In genomic region chr5:143001764-143002351, GRCh38 we compare ENCODE assay signal across 9 cellular contexts.
DNase-seq lines count a peak whose midpoint lies in the region; ATAC-seq, FAIRE-seq and TF ChIP-seq lines count a peak whose summit lies in the region.
"Had no signal": no experiment of that assay in that cellular context is flagged by ENCODE, and none has a peak within 500 bp of the region (broad histone marks: within the 10 kb centered on the region; RNA-seq: fewer than 3 reads in every experiment).

No MANE protein-coding gene starts in this region.

- H3K9me3 ChIP-seq in H1 (ENCODE audit: insufficient read depth in 2 of 2, low read depth in 1 of 2, low read length in 1 of 2) = no peaks in the 10 kb centered on the region
- H3K9me3 ChIP-seq in skeletal muscle satellite cell (replicated peaks; ENCODE audit: low read length) = no peaks in the 10 kb centered on the region

- no peak overlapping the region for H2BK15ac ChIP-seq in H1 (ENCODE audit: low read length)

- CTCF ChIA-PET in H1 (lab: Charles Lee; ENCODE audit: partially characterized antibody) = interaction anchor here (0.6 to 6.8 kb wide), 19 partner anchors 10 to 1138 kb away, joined by 3 to 51 read pairs (median 5); no protein-coding TSS in a partner anchor

- no peaks in the 10 kb centered on the region for H3K27me3 ChIP-seq in H1 (replicated peaks in 1 of 4; ENCODE audit: control insufficient read depth in 3 of 4, extremely low read depth in 1 of 4, insufficient read depth in 3 of 4, low read length in 3 of 4)
- H3K27me3 ChIP-seq in skeletal muscle satellite cell (ENCODE audit: control insufficient read depth, insufficient read depth, low read length) = no peaks in the 10 kb centered on the region

- no peaks in the 10 kb centered on the region for H3K36me3 ChIP-seq in H1 (ENCODE audit: control insufficient read depth in 2 of 4, insufficient read depth in 4 of 4, low read length in 3 of 4)
- H3K36me3 ChIP-seq in skeletal muscle satellite cell (ENCODE audit: insufficient read depth, low read length) = no peaks in the 10 kb centered on the region

- peak overlapping the region; percentile 80 for H2BK12ac ChIP-seq in H1 (ENCODE audit: low read depth, low read length)

- TF ChIP-seq POLR2A in H1 (IDR thresholded peaks at IDR 0.05; ENCODE audit: control extremely low read depth in 1 of 2, low read depth in 2 of 2, low read length in 2 of 2) = no peak
- TF ChIP-seq POLR2A in GM12892 (IDR thresholded peaks at IDR 0.05; ENCODE audit: low read depth, low read length) = no peak; the same call in 1 of the 2 replicates

- H3K4me1 ChIP-seq in H1 (replicated peaks in 1 of 4; ENCODE audit: control insufficient read depth in 3 of 4, insufficient read depth in 4 of 4, low read length in 3 of 4) = peaks cover 0 to 3% (median 3%) of the 10 kb centered on the region in 4 experiments; a peak in 4 of 7 replicates
- H3K4me1 ChIP-seq in skeletal muscle satellite cell (ENCODE audit: control insufficient read depth, insufficient read depth, low read length) = peaks cover 23% of the 10 kb centered on the region

- no peak overlapping the region for H3K27ac ChIP-seq in H1 (ENCODE audit: low read depth, low read length)

- POLR2A ChIA-PET in H1 (lab: Charles Lee; ENCODE audit: partially characterized antibody) = interaction anchor here (1.2 kb wide), 1 partner anchor 212 kb away, joined by 3 read pairs; no protein-coding TSS in a partner anchor

- H4K8ac ChIP-seq in H1 (ENCODE audit: extremely low read depth, insufficient read depth, low read length) = no peak overlapping the region

- FAIRE-seq in H1 (lab: Jason Lieb, UNC) (no peak), GM12892 (lab: Jason Lieb, UNC) (no peak)

- H3K79me2 ChIP-seq in H1 (ENCODE audit: control insufficient read depth in 1 of 2, insufficient read depth in 2 of 2, low read length in 2 of 2) = no peaks in the 10 kb centered on the region

- peak overlapping the region; percentile 82; the same call in 1 of the 2 replicates for H2AK5ac ChIP-seq in H1 (ENCODE audit: low read depth, low read length)

- H4K91ac ChIP-seq in H1 (replicated peaks; ENCODE audit: insufficient read length, low read length) = no peak overlapping the region

- 83% methylated on average over 8 of the region's 8 CpGs; no CpG with 5 or more reads in 1 of the 2 experiments for WGBS in H1 (ENCODE audit: extremely low coverage in 1 of 2, insufficient coverage in 1 of 2, insufficient read length in 1 of 2, insufficient replicate concordance in 2 of 2, low coverage in 1 of 2, low lambda C conversion rate in 2 of 2, missing lambda C conversion rate in 1 of 2), 2 experiments

- no peak for TF ChIP-seq CTCF in H1 (IDR thresholded peaks at IDR 0.05; ENCODE audit: control extremely low read depth in 1 of 3, insufficient read depth in 1 of 3, low read depth in 1 of 3, low read length in 3 of 3)

- no peak overlapping the region for H3K18ac ChIP-seq in H1 (ENCODE audit: extremely low read depth, low read length)

- H3K9ac ChIP-seq in H1 (replicated peaks in 1 of 4; ENCODE audit: extremely low read depth in 1 of 4, low read depth in 3 of 4, low read length in 3 of 4) (no peak overlapping the region), skeletal muscle satellite cell (ENCODE audit: low read depth, low read length) (no peak overlapping the region)

- H3K14ac ChIP-seq in H1 (ENCODE audit: insufficient read length) = no peak overlapping the region

- H3K4me3 ChIP-seq in H1 (ENCODE audit: extremely low read depth in 1 of 4, insufficient read depth in 2 of 4, low read depth in 3 of 4, low read length in 4 of 4) (no peak overlapping the region), skeletal muscle satellite cell (ENCODE audit: low read length) (no peak overlapping the region)
- H3K4me3 ChIP-seq: lung had no signal

- no peak overlapping the region for H4K5ac ChIP-seq in H1 (ENCODE audit: insufficient read length, low read depth, low read length)

- no peak overlapping the region for H2AFZ ChIP-seq in H1 (ENCODE audit: low read length)

- no peaks in the 10 kb centered on the region for H3K23me2 ChIP-seq in H1 (ENCODE audit: low read depth, low read length)

- no peaks in the 10 kb centered on the region for H4K20me1 ChIP-seq in H1 (replicated peaks in 1 of 2; ENCODE audit: control insufficient read depth in 1 of 2, insufficient read depth in 2 of 2, low read length in 2 of 2)

- no peak overlapping the region for H3K56ac ChIP-seq in H1 (replicated peaks; ENCODE audit: insufficient read length, low read depth, low read length)

- H2BK120ac ChIP-seq in H1 (replicated peaks; ENCODE audit: low read depth, low read length) = no peak overlapping the region

- no peak for TF ChIP-seq RAD21 in H1 (IDR thresholded peaks at IDR 0.05 in 1 of 2, conservative IDR thresholded peaks at IDR 0.05 in 1 of 2; ENCODE audit: low read depth in 2 of 2, low read length in 2 of 2)

- H2BK20ac ChIP-seq in H1 (ENCODE audit: low read length) = no peak overlapping the region

- ATAC-seq in GM21576 (IDR thresholded peaks at IDR 0.05; ENCODE audit: unreplicated experiment) (peak; percentile 2), SK-N-SH treated with all-trans-retinoic acid at 6 μM for 48 hours (peak; percentile 87), HG03520 (IDR thresholded peaks at IDR 0.05; ENCODE audit: unreplicated experiment) (no peak)

- H3K4ac ChIP-seq in H1 (replicated peaks; ENCODE audit: insufficient read length, low read depth, low read length) = no peak overlapping the region

- H3K4me2 ChIP-seq in H1 (ENCODE audit: insufficient read depth in 1 of 2, low read depth in 2 of 2, low read length in 2 of 2) = no peak overlapping the region
- peak overlapping the region; percentile 41 for H3K4me2 ChIP-seq in skeletal muscle satellite cell (ENCODE audit: low read length)

- no peak overlapping the region for H3K23ac ChIP-seq in H1 (ENCODE audit: insufficient read length)

- DNase-seq in H1 (ENCODE audit: low read depth in 1 of 2, low spot score in 2 of 2) = no peak
- DNase-seq in GM12892 (ENCODE audit: insufficient read length) = no peak
- DNase-seq in HUDEP-2 (lab: John Stamatoyannopoulos, UW; ENCODE audit: unreplicated experiment in 76 of 76) = no peak
- DNase-seq in occipital lobe (lab: John Stamatoyannopoulos, UW) = no peak

- H3K79me1 ChIP-seq in H1 (ENCODE audit: low read depth, low read length) = no peaks in the 10 kb centered on the region

- H2BK5ac ChIP-seq in H1 (ENCODE audit: low read depth, low read length) = peak overlapping the region; percentile 62

- no peak for TF ChIP-seq EP300 in H1 (IDR thresholded peaks at IDR 0.05; ENCODE audit: borderline replicate concordance in 1 of 2, low read depth in 2 of 2, low read length in 2 of 2)

TF ChIP-seq in SK-N-SH treated with all-trans-retinoic acid at 6 μM for 48 hours, 23 proteins besides CTCF, POLR2A, EP300 and RAD21 (continues in another document):
- TF ChIP-seq ZNF8 (CRISPR knock-in tag; IDR thresholded peaks at IDR 0.05) (no peak), RARB (CRISPR knock-in tag; IDR thresholded peaks at IDR 0.05) (no peak), ARNTL (CRISPR knock-in tag; IDR thresholded peaks at IDR 0.05; ENCODE audit: borderline replicate concordance, low read depth) (no peak), ISL1 (CRISPR knock-in tag; IDR thresholded peaks at IDR 0.05) (no peak), ZNF70 (CRISPR knock-in tag; IDR thresholded peaks at IDR 0.05) (no peak), ZFP3 (CRISPR knock-in tag; IDR thresholded peaks at IDR 0.05) (peak; percentile 68; the same call in 1 of the 2 replicates), ESRRG (CRISPR knock-in tag; IDR thresholded peaks at IDR 0.05) (no peak)

TF ChIP-seq in H1, 55 proteins besides CTCF, POLR2A, EP300 and RAD21:
- TF ChIP-seq NANOG (IDR thresholded peaks at IDR 0.05; ENCODE audit: insufficient read depth, low read depth, low read length, poor library complexity, severe bottlenecking) = no peak
- TF ChIP-seq SP1 (IDR thresholded peaks at IDR 0.05; ENCODE audit: low read depth, low read length) = no peak
- no peak for TF ChIP-seq RXRA (IDR thresholded peaks at IDR 0.05; ENCODE audit: insufficient read depth, low read depth, low read length)
- TF ChIP-seq SP4 (IDR thresholded peaks at IDR 0.05; ENCODE audit: low read length) = no peak
- no peak for TF ChIP-seq SUZ12 (IDR thresholded peaks at IDR 0.05; ENCODE audit: low read length)
- TF ChIP-seq CBX8 (IDR thresholded peaks at IDR 0.05; ENCODE audit: borderline replicate concordance, low read depth, low read length) = no peak
- TF ChIP-seq KDM4A (IDR thresholded peaks at IDR 0.05; ENCODE audit: low read depth, low read length, severe bottlenecking) = no peak
- TF ChIP-seq SIN3A (conservative IDR thresholded peaks at IDR 0.05 in 1 of 2, IDR thresholded peaks at IDR 0.05 in 1 of 2; ENCODE audit: low read depth in 1 of 2, low read length in 2 of 2) = no peak
- no peak for TF ChIP-seq CBX5 (IDR thresholded peaks at IDR 0.05; ENCODE audit: low read depth, low read length)
- TF ChIP-seq SRF (IDR thresholded peaks at IDR 0.05; ENCODE audit: low read depth, low read length) = no peak
- TF ChIP-seq TCF12 (IDR thresholded peaks at IDR 0.05; ENCODE audit: low read depth, low read length) = no peak
- TF ChIP-seq SP2 (IDR thresholded peaks at IDR 0.05; ENCODE audit: low read length) = no peak
- TF ChIP-seq RNF2 (IDR thresholded peaks at IDR 0.05; ENCODE audit: borderline replicate concordance, low read depth, low read length, missing control alignments, poor library complexity, severe bottlenecking) = no peak
- no peak for TF ChIP-seq TBP (IDR thresholded peaks at IDR 0.05; ENCODE audit: low read depth, low read length)
- no peak for TF ChIP-seq BCL11A (IDR thresholded peaks at IDR 0.05; ENCODE audit: low read depth in 2 of 2, low read length in 2 of 2)
- no peak for TF ChIP-seq YY1 (IDR thresholded peaks at IDR 0.05; ENCODE audit: low read depth, low read length)
- TF ChIP-seq SAP30 (IDR thresholded peaks at IDR 0.05; ENCODE audit: insufficient read depth, insufficient replicate concordance, low read length) = no peak
